Comparison of ENCODE assay signal across 31 cellular contexts in the genomic region with DNA sequence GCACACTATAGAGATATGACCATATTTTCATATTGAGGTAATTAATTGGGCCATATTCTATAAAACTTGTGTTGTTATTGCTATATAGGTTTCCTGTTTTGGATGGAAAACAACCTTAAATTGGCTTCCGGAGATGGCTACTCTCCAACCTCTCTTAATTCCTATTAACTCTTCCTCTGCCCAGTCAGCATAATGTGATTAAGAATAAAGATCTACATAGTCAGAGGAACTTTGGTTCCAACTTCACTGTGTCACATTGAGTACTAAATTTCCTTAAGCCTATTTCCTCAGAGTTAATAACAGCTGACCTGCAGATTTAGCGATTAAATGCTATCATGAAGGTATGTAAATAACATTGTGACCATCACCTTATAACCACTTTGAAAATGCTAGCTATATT.
"Had no signal": no experiment of that assay in that cellular context is flagged by ENCODE, and none has a peak within 500 bp of the region (broad histone marks: within the 10 kb centered on the region; RNA-seq: fewer than 3 reads in every experiment).

No MANE protein-coding gene starts in this region.

- H3K36me3 ChIP-seq: neural progenitor cell, ovary, spleen, suprapubic skin, tibial artery, transverse colon, upper lobe of right lung, uterus had no signal

- H3K27ac Mint-ChIP-seq: naive thymus-derived CD8-positive, alpha-beta T cell; nephron; neural progenitor cell; progenitor cell of endocrine pancreas; stimulated activated memory B cell treated with anti-CD40 and anti-IgM and Interleukin-4, amounts not matched to agents 10 μg/mL and 1 μg/mL and 100 μg/mL, for 72 hours; stimulated activated naive CD8-positive, alpha-beta T cell treated with anti-CD3 and anti-CD28 coated beads, Interleukin-15, amount 100 ng/mL, for 72 hours; type B pancreatic cell had no signal

- H3K27ac ChIP-seq: neural progenitor cell, ovary, parathyroid adenoma, psoas muscle, skin epidermis, spleen, suprapubic skin, testis, tibial artery, transverse colon, upper lobe of right lung, uterus had no signal

- ATAC-seq: naive thymus-derived CD8-positive, alpha-beta T cell; psoas muscle; right cardiac atrium; sciatic nerve; stimulated activated memory B cell treated with anti-CD40 and anti-IgM and Interleukin-4, amounts not matched to agents 10 μg/mL and 1 μg/mL and 100 μg/mL, for 72 hours; stimulated activated naive CD8-positive, alpha-beta T cell treated with anti-CD3 and anti-CD28 coated beads, Interleukin-15, amount 100 ng/mL, for 72 hours; stimulated activated naive CD8-positive, alpha-beta T cell treated with anti-CD3 and anti-CD28 coated beads, Interleukin-15, Interleukin-2, amounts not matched to agents 100 U/mL and 50 U/mL, for 24 hours; upper lobe of right lung had no signal

- H2AFZ ChIP-seq: neural progenitor cell, parathyroid adenoma had no signal

- H3K9me3 ChIP-seq: ovary, psoas muscle, spleen, suprapubic skin, testis, tibial artery, transverse colon, upper lobe of right lung, uterus had no signal

- H3K4me2 ChIP-seq: neural progenitor cell, smooth muscle cell had no signal

- H3K4me1 Mint-ChIP-seq: stimulated activated memory B cell treated with anti-CD40 and anti-IgM and Interleukin-4, amounts not matched to agents 10 μg/mL and 1 μg/mL and 100 μg/mL, for 72 hours; stimulated activated naive CD8-positive, alpha-beta T cell treated with anti-CD3 and anti-CD28 coated beads, Interleukin-15, amount 100 ng/mL, for 72 hours had no signal

- H3K4me1 ChIP-seq: neural progenitor cell, parathyroid adenoma, psoas muscle, spleen, suprapubic skin, testis, upper lobe of right lung, uterus had no signal

- H3K9me3 Mint-ChIP-seq: naive thymus-derived CD8-positive, alpha-beta T cell; neural progenitor cell; stimulated activated memory B cell treated with anti-CD40 and anti-IgM and Interleukin-4, amounts not matched to agents 10 μg/mL and 1 μg/mL and 100 μg/mL, for 72 hours; stimulated activated naive CD8-positive, alpha-beta T cell treated with anti-CD3 and anti-CD28 coated beads, Interleukin-15, amount 100 ng/mL, for 72 hours; type B pancreatic cell had no signal

- H3K9ac ChIP-seq: neural progenitor cell, parathyroid adenoma had no signal

- H3K27me3 ChIP-seq: neural progenitor cell, ovary, spleen, suprapubic skin, testis, tibial artery, transverse colon, upper lobe of right lung, uterus had no signal

- H3K27me3 Mint-ChIP-seq: naive thymus-derived CD8-positive, alpha-beta T cell; progenitor cell of endocrine pancreas; stimulated activated memory B cell treated with anti-CD40 and anti-IgM and Interleukin-4, amounts not matched to agents 10 μg/mL and 1 μg/mL and 100 μg/mL, for 72 hours; stimulated activated naive CD8-positive, alpha-beta T cell treated with anti-CD3 and anti-CD28 coated beads, Interleukin-15, amount 100 ng/mL, for 72 hours; type B pancreatic cell had no signal

- H3K4me3 Mint-ChIP-seq: naive thymus-derived CD8-positive, alpha-beta T cell; nephron; neural progenitor cell; stimulated activated memory B cell treated with anti-CD40 and anti-IgM and Interleukin-4, amounts not matched to agents 10 μg/mL and 1 μg/mL and 100 μg/mL, for 72 hours; stimulated activated naive CD8-positive, alpha-beta T cell treated with anti-CD3 and anti-CD28 coated beads, Interleukin-15, amount 100 ng/mL, for 72 hours; type B pancreatic cell had no signal

- H3K4me3 ChIP-seq: neural progenitor cell, ovary, psoas muscle, skin epidermis, smooth muscle cell, spleen, suprapubic skin, testis, tibial artery, transverse colon, upper lobe of right lung, uterus had no signal

- DNase-seq: naive thymus-derived CD8-positive, alpha-beta T cell; occipital lobe; ovary; posterior cingulate gyrus; psoas muscle; right cardiac atrium; spleen; stimulated activated CD4-positive, alpha-beta T cell treated with anti-CD3 and anti-CD28 coated beads, Interleukin-12 subunit alpha, Interleukin-12 subunit beta, amount 100 ng/mL, for 4 hours; stimulated activated CD4-positive, alpha-beta T cell treated with anti-CD3 and anti-CD28 coated beads, Interleukin-1b, Interleukin-23, amount 100 ng/mL, for 48 hours; stimulated activated CD4-positive, alpha-beta T cell treated with anti-CD3 and anti-CD28 coated beads, Interleukin-4, amount 100 ng/mL, for 1 hour; stimulated activated CD4-positive, alpha-beta T cell treated with anti-CD3 and anti-CD28 coated beads, Interleukin-4, amount 100 ng/mL, for 4 hours; stimulated activated CD8-positive, alpha-beta memory T cell treated with anti-CD3 and anti-CD28 coated beads, Interleukin-4, amount 100 ng/mL, for 48 hours; stimulated activated naive CD4-positive, alpha-beta T cell; stimulated activated naive CD8-positive, alpha-beta T cell treated with anti-CD3 and anti-CD28 coated beads, Interleukin-15, amount 100 ng/mL, for 72 hours; stimulated activated naive CD8-positive, alpha-beta T cell treated with anti-CD3 and anti-CD28 coated beads, Interleukin-15, Interleukin-2, amounts not matched to agents 100 U/mL and 50 U/mL, for 24 hours; substantia nigra; testis; tibial artery; transverse colon; upper lobe of right lung; uterus had no signal

- H3K36me3 Mint-ChIP-seq: stimulated activated memory B cell treated with anti-CD40 and anti-IgM and Interleukin-4, amounts not matched to agents 10 μg/mL and 1 μg/mL and 100 μg/mL, for 72 hours had no signal
